19 cellular contexts compared by ENCODE assay signal in the genomic region with DNA sequence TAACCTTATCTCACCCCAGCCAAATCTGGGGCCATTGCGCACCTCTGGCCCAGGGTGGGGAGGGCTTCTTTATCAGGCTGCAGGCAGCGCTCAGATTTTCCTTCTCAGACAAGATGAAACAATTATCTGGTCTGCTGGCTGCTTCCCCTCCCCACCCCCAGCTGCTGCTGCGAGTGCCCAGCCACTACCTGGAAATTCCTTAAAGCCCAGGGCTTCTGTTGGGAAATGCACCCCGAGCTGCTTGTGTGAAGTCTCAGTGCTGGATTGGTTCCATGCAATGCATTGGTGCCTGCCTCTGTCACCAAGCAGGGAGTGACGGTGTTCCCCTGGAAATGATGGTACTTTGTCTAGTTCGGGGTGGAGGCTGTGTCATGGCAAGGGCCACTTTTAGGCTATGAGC. TPM values are rescaled to one million over a fixed set of nuclear protein-coding genes. Genes with fewer than 3 reads are reported as not detected.
A peak's percentile ranks its signal among the peaks of the same experiment; 100 is the strongest.
DNase-seq lines count a peak whose midpoint lies in the region; ATAC-seq, FAIRE-seq and TF ChIP-seq lines count a peak whose summit lies in the region.
"Had no signal": no experiment of that assay in that cellular context is flagged by ENCODE, and none has a peak within 500 bp of the region (broad histone marks: within the 10 kb centered on the region; RNA-seq: fewer than 3 reads in every experiment).

No MANE protein-coding gene starts in this region.

- ATAC-seq in K562 (no peak), HG03175 (IDR thresholded peaks at IDR 0.05; ENCODE audit: unreplicated experiment) (no peak), GM21717 (IDR thresholded peaks at IDR 0.05; ENCODE audit: unreplicated experiment) (no peak)
- ATAC-seq in activated CD8-positive, alpha-beta T cell treated with anti-CD3 and anti-CD28 coated beads, Interleukin-2, amount 10 ng/mL, durations not matched to agents 7 days and 5 days, result no peak

- H4K5ac ChIP-seq in H9 (ENCODE audit: insufficient read length, low read depth, low read length), result no peak overlapping the region

- no peak overlapping the region for H3K4me3 ChIP-seq in K562
- H3K4me3 ChIP-seq: HAP-1 had no signal

- H3K4ac ChIP-seq in H9 (ENCODE audit: low read depth, low read length), result no peak overlapping the region

- no peaks in the 10 kb centered on the region for H3K9me3 Mint-ChIP-seq in H9
- H3K9me3 Mint-ChIP-seq in activated CD8-positive, alpha-beta T cell treated with anti-CD3 and anti-CD28 coated beads, Interleukin-2, amount 10 ng/mL, durations not matched to agents 7 days and 5 days (ENCODE audit: insufficient read depth), result no peaks in the 10 kb centered on the region
- H3K9me3 Mint-ChIP-seq: CD4-positive, CD25-positive, alpha-beta regulatory T cell had no signal

- H3K9ac ChIP-seq in H9 (ENCODE audit: extremely low read depth, insufficient read length, low read length), result no peak overlapping the region
- no peak overlapping the region for H3K9ac ChIP-seq in K562 (ENCODE audit: insufficient read depth in 1 of 2, low read depth in 2 of 2, low read length in 2 of 2)

- intact Hi-C loops in K562 (cut with micrococcal nuclease), result no loop called here

- H3K27me3 ChIP-seq in H9 (ENCODE audit: insufficient read depth, low read length) (no peaks in the 10 kb centered on the region; the same call in 1 of the 2 replicates), K562 (ENCODE audit: control insufficient read depth in 2 of 2, insufficient read depth in 2 of 2, low read length in 2 of 2) (peaks cover 17 to 56% of the 10 kb centered on the region in 2 experiments)
- H3K27me3 ChIP-seq: BE2C had no signal

- no peak overlapping the region for H2BK20ac ChIP-seq in H9 (ENCODE audit: low read depth, low read length, poor library complexity, severe bottlenecking)

- H3K56ac ChIP-seq in H9 (ENCODE audit: insufficient read length, low read depth, low read length), result no peak overlapping the region

- no CpG with 5 or more reads among the region's 6 CpGs for WGBS in H9 (ENCODE audit: extremely low coverage, insufficient read length, low lambda C conversion rate)
- 0% methylated on average over 6 of the region's 6 CpGs for WGBS in K562 (ENCODE audit: insufficient coverage, low coverage, missing lambda C conversion rate)

- H3K4me1 ChIP-seq in H9 (ENCODE audit: insufficient read depth, low read length) (no peaks in the 10 kb centered on the region), K562 (replicated peaks in 1 of 2; ENCODE audit: control insufficient read depth in 2 of 2, insufficient read depth in 2 of 2, low read length in 2 of 2) (no peaks in the 10 kb centered on the region)
- H3K4me1 ChIP-seq: BE2C, HAP-1 had no signal

- no peak for TF ChIP-seq EP300 in K562 (IDR thresholded peaks at IDR 0.05; ENCODE audit: low read length)

- no TSS peak for BruUV-seq in K562 (replicated peaks; lab: Mats Ljungman, UMichigan)

- no peak overlapping the region for H2BK12ac ChIP-seq in H9 (ENCODE audit: insufficient read length, low read depth, low read length)

- POLR2A ChIA-PET in K562 (lab: Yijun Ruan, JAX), result interaction anchor here (0.6 to 0.8 kb wide), 2 partner anchors 26 to 29 kb away, joined by 3 read pairs; no protein-coding TSS in a partner anchor
- POLR2A ChIA-PET in activated CD8-positive, alpha-beta T cell treated with anti-CD3 and anti-CD28 coated beads, Interleukin-2, amount 10 ng/mL, durations not matched to agents 7 days and 5 days (lab: Charles Lee), result no interaction called here

- no peak overlapping the region for H3K14ac ChIP-seq in H9 (ENCODE audit: insufficient read depth, low read length)

- TF ChIP-seq RAD21 in K562 (CRISPR knock-in tag; conservative IDR thresholded peaks at IDR 0.05 in 1 of 2, IDR thresholded peaks at IDR 0.05 in 1 of 2), result no peak

- H4K91ac ChIP-seq in H9 (ENCODE audit: insufficient read length, low read depth, low read length), result no peak overlapping the region

- H3K18ac ChIP-seq in H9 (ENCODE audit: insufficient read length, low read depth, low read length), result no peak overlapping the region

- H4K20me1 ChIP-seq in H9 (ENCODE audit: control insufficient read depth, insufficient read depth, insufficient read length), result no peaks in the 10 kb centered on the region
- peaks cover 3% of the 10 kb centered on the region; the same call in 1 of the 2 replicates for H4K20me1 ChIP-seq in K562 (replicated peaks; ENCODE audit: control insufficient read depth, insufficient read depth, low read length)

- no peak overlapping the region for H2AFZ ChIP-seq in H9 (ENCODE audit: low read length)
- H2AFZ ChIP-seq in K562 (ENCODE audit: low read depth, low read length), result no peak overlapping the region

- H3K9me3 ChIP-seq in H9 (ENCODE audit: control insufficient read depth, low read depth, low read length) (no peaks in the 10 kb centered on the region), K562 (replicated peaks; ENCODE audit: control insufficient read depth, insufficient read depth, low read depth, low read length) (no peaks in the 10 kb centered on the region)
- H3K9me3 ChIP-seq: BE2C, HAP-1 had no signal

- CTCF ChIA-PET in K562 (lab: Yijun Ruan, JAX; ENCODE audit: low intra/inter-chr PET ratio), result no interaction called here
- CTCF ChIA-PET in activated CD8-positive, alpha-beta T cell treated with anti-CD3 and anti-CD28 coated beads, Interleukin-2, amount 10 ng/mL, durations not matched to agents 7 days and 5 days (lab: Charles Lee), result no interaction called here

- in situ Hi-C loops in K562 (cut with MboI), result no loop called here

- no peak for FAIRE-seq in K562 (lab: Jason Lieb, UNC)
- FAIRE-seq: A204.1, GM12892, GM18507 had no signal

- H3K27ac ChIP-seq in H9 (ENCODE audit: insufficient read length, low read depth, low read length), result no peak overlapping the region
- no peak overlapping the region for H3K27ac ChIP-seq in K562 (ENCODE audit: extremely low read depth, low read depth, low read length)

- H2BK5ac ChIP-seq in H9 (ENCODE audit: insufficient read length, low read length), result no peak overlapping the region

- peak overlapping the region; percentile 85 for H4K8ac ChIP-seq in H9 (replicated peaks; ENCODE audit: insufficient read length, low read depth, low read length)

- peaks cover 13 to 36% of the 10 kb centered on the region in 2 experiments for H3K4me1 Mint-ChIP-seq in H9
- no peaks in the 10 kb centered on the region for H3K4me1 Mint-ChIP-seq in activated CD8-positive, alpha-beta T cell treated with anti-CD3 and anti-CD28 coated beads, Interleukin-2, amount 10 ng/mL, durations not matched to agents 7 days and 5 days (ENCODE audit: low read depth)
- H3K4me1 Mint-ChIP-seq: CD4-positive, CD25-positive, alpha-beta regulatory T cell; CD8-positive, alpha-beta memory T cell had no signal

- no peak overlapping the region for H2AK5ac ChIP-seq in H9 (ENCODE audit: insufficient read length, low read length)

- TF ChIP-seq POLR2A in K562 (conservative IDR thresholded peaks at IDR 0.05), result no peak

- no peaks in the 10 kb centered on the region for H3K9me1 ChIP-seq in K562 (ENCODE audit: control insufficient read depth, insufficient read depth, low read length)

- H2BK15ac ChIP-seq in H9 (ENCODE audit: low read depth, low read length), result no peak overlapping the region

- DNase-seq in H9 (no peak), K562 (ENCODE audit: extremely low read depth in 1 of 4, low spot score in 3 of 4) (no peak), left kidney (ENCODE audit: low read depth, low spot score) (peak; percentile 35)
- DNase-seq in activated CD4-positive, CD25-positive, alpha-beta regulatory T cell (lab: John Stamatoyannopoulos, UW), result no peak
- DNase-seq in activated CD8-positive, alpha-beta T cell treated with anti-CD3 and anti-CD28 coated beads, Interleukin-2, amount 10 ng/mL, durations not matched to agents 7 days and 5 days, result no peak
- DNase-seq: ACHN; BE2C; C1 segment of cervical spinal cord; CD4-positive, CD25-positive, alpha-beta regulatory T cell; CD8-positive, alpha-beta memory T cell; COR-L47; GDM1; GOT3 had no signal

- no peaks in the 10 kb centered on the region for H3K36me3 Mint-ChIP-seq in H9 (ENCODE audit: insufficient read depth in 1 of 3, low read depth in 3 of 3)
- no peaks in the 10 kb centered on the region for H3K36me3 Mint-ChIP-seq in activated CD8-positive, alpha-beta T cell treated with anti-CD3 and anti-CD28 coated beads, Interleukin-2, amount 10 ng/mL, durations not matched to agents 7 days and 5 days (ENCODE audit: low read depth)
- H3K36me3 Mint-ChIP-seq: CD4-positive, CD25-positive, alpha-beta regulatory T cell; CD8-positive, alpha-beta memory T cell had no signal

- no peaks in the 10 kb centered on the region for H3K23me2 ChIP-seq in H9 (ENCODE audit: insufficient read length, low read depth, low read length, poor library complexity, severe bottlenecking)

- H2BK120ac ChIP-seq in H9 (ENCODE audit: low read depth, low read length, poor library complexity, severe bottlenecking), result no peak overlapping the region

- H3K4me3 Mint-ChIP-seq in H9, result no peak overlapping the region
- no peak overlapping the region for H3K4me3 Mint-ChIP-seq in activated CD8-positive, alpha-beta T cell treated with anti-CD3 and anti-CD28 coated beads, Interleukin-2, amount 10 ng/mL, durations not matched to agents 7 days and 5 days
- H3K4me3 Mint-ChIP-seq: CD4-positive, CD25-positive, alpha-beta regulatory T cell; CD8-positive, alpha-beta memory T cell had no signal

- H3K4me2 ChIP-seq in H9 (ENCODE audit: insufficient read depth, insufficient read length, low read length) (no peak overlapping the region), K562 (ENCODE audit: insufficient read depth, low read length) (no peak overlapping the region)

- no peaks in the 10 kb centered on the region; the same call in 1 of the 2 replicates for H3K27me3 Mint-ChIP-seq in H9 (ENCODE audit: low read depth)
- H3K27me3 Mint-ChIP-seq in activated CD8-positive, alpha-beta T cell treated with anti-CD3 and anti-CD28 coated beads, Interleukin-2, amount 10 ng/mL, durations not matched to agents 7 days and 5 days (ENCODE audit: low read depth), result no peaks in the 10 kb centered on the region

- no peak overlapping the region for H3T11ph ChIP-seq in H9 (ENCODE audit: low read length)

- no peaks in the 10 kb centered on the region for H3K79me1 ChIP-seq in H9 (ENCODE audit: insufficient read depth, low read depth, low read length, poor library complexity, severe bottlenecking)

- H3K36me3 ChIP-seq in K562 (ENCODE audit: control insufficient read depth, insufficient read depth, low read length), result no peaks in the 10 kb centered on the region
- H3K36me3 ChIP-seq: BE2C, HAP-1 had no signal

- H3K79me2 ChIP-seq in H9 (ENCODE audit: insufficient read depth, low read length) (no peaks in the 10 kb centered on the region), K562 (ENCODE audit: control insufficient read depth, insufficient read depth, low read length) (no peaks in the 10 kb centered on the region)

- no peak for TF ChIP-seq CTCF in H9 (conservative IDR thresholded peaks at IDR 0.05)
- no peak for TF ChIP-seq CTCF in K562 (IDR thresholded peaks at IDR 0.05 in 2 of 3, conservative IDR thresholded peaks at IDR 0.05 in 1 of 3; ENCODE audit: insufficient read depth in 2 of 3, low read depth in 1 of 3, low read length in 3 of 3)

- H3K23ac ChIP-seq in H9 (ENCODE audit: insufficient read length, low read depth, low read length), result no peak overlapping the region

- H3K27ac Mint-ChIP-seq in H9, result no peak overlapping the region; a peak in 1 of 7 replicates
- no peak overlapping the region for H3K27ac Mint-ChIP-seq in activated CD8-positive, alpha-beta T cell treated with anti-CD3 and anti-CD28 coated beads, Interleukin-2, amount 10 ng/mL, durations not matched to agents 7 days and 5 days
- H3K27ac Mint-ChIP-seq: CD4-positive, CD25-positive, alpha-beta regulatory T cell; CD8-positive, alpha-beta memory T cell had no signal

RNA-seq across cellular contexts. Expression of a gene that starts 18.5 kb away (rescaled TPM):
- total RNA-seq in H9 (2021), result 0.26 TPM in 1 of 2 replicates, not detected in the other
- not detected in 2 replicates for total RNA-seq in K562 (2011; cell fraction: chromatin; rRNA removed; ENCODE audit: low replicate concordance)
- total RNA-seq in K562 (2011; cell fraction: nucleolus; rRNA removed), result not detected in 2 replicates
- total RNA-seq in K562 (2011; cell fraction: nucleoplasm; rRNA removed), result not detected in 2 replicates
- 3.2 and 3.3 TPM in 2 replicates for total RNA-seq in K562 (2014; rRNA removed)
- total RNA-seq in K562 (2014; rRNA removed; fragmentation: Illumina TruSeq; extraction: Trizol), result 1.1 and 1.2 TPM in 2 replicates
- 1.0 and 2.0 TPM in 2 replicates for total RNA-seq in K562 (2015; rRNA removed; fragmentation: Illumina TruSeq; extraction: Trizol)
- total RNA-seq in K562 (2021), result 2.1 and 2.7 TPM in 2 replicates
- 0.57 and 0.88 TPM in 2 replicates for polyA plus RNA-seq in K562 (2011; rRNA removed)
- polyA plus RNA-seq in K562 (2011; cell fraction: cytosol; rRNA removed), result 0.83 and 1.3 TPM in 2 replicates
- 0.21 and 0.24 TPM in 2 replicates for polyA plus RNA-seq in K562 (2011; cell fraction: nucleus; rRNA removed)
- 0.91 and 1.8 TPM in 2 replicates for polyA plus RNA-seq in K562 (2012)
- polyA plus RNA-seq in K562 (2014; fragmentation: Illumina TruSeq; extraction: Trizol), result 1.6 and 3.3 TPM in 2 replicates
- under 1 TPM; 0.30 to 0.85 TPM for polyA plus RNA-seq in K562 (2014; fragmentation: Nextera tagmentation; extraction: Ambion mirVana)
- polyA plus RNA-seq in K562 (2014; rRNA removed), result 2.5 and 3.0 TPM in 2 replicates
- 0.27 and 0.46 TPM in 2 replicates for polyA minus RNA-seq in K562 (2011; rRNA and poly(A)+ RNA removed)
- 0.48 TPM in 1 of 2 replicates, not detected in the other for polyA minus RNA-seq in K562 (2011; cell fraction: cytosol; rRNA and poly(A)+ RNA removed)
- 0.22 TPM in 1 of 2 replicates, not detected in the other for polyA minus RNA-seq in K562 (2011; cell fraction: nucleus; rRNA and poly(A)+ RNA removed)
- total RNA-seq in activated CD8-positive, alpha-beta T cell treated with anti-CD3 and anti-CD28 coated beads, Interleukin-2, amount 10 ng/mL, durations not matched to agents 7 days and 5 days, result not detected
- total RNA-seq: CD4-positive, CD25-positive, alpha-beta regulatory T cell; CD8-positive, alpha-beta memory T cell had no signal
- polyA plus RNA-seq: CD4-positive, CD25-positive, alpha-beta regulatory T cell; CD8-positive, alpha-beta memory T cell had no signal
